30 cellular contexts compared by ENCODE assay signal in genomic region chr15:70351941-70352774, GRCh38.
DNase-seq lines count a peak whose midpoint lies in the region; ATAC-seq and TF ChIP-seq lines count a peak whose summit lies in the region.
"Had no signal": no experiment of that assay in that cellular context is flagged by ENCODE, and none has a peak within 500 bp of the region (broad histone marks: within the 10 kb centered on the region; RNA-seq: fewer than 3 reads in every experiment).

No MANE protein-coding gene starts in this region.

- no peak overlapping the region for H3K4me3 Mint-ChIP-seq in osteocyte (ENCODE audit: unreplicated experiment)
- H3K4me3 Mint-ChIP-seq: B cell; CD14-positive monocyte; CD8-positive, alpha-beta memory T cell; GM23338; H9; HFFc6 had no signal

- ATAC-seq in GM21423 (IDR thresholded peaks at IDR 0.05; ENCODE audit: unreplicated experiment): no peak
- ATAC-seq: GM23338, PC-3 had no signal

- no peak overlapping the region for H3K27ac ChIP-seq in hepatocyte
- H3K27ac ChIP-seq: 22Rv1, RWPE1, SK-N-MC had no signal

- peaks cover 87% of the 10 kb centered on the region for H3K27me3 Mint-ChIP-seq in osteocyte (ENCODE audit: unreplicated experiment)

- no peak overlapping the region for H3K4me3 ChIP-seq in hepatocyte
- H3K4me3 ChIP-seq: GM23338, MG63, SK-N-MC had no signal

- in situ Hi-C loops in GM13977 (cut with MboI; ENCODE audit: low pct_unique_long_range_greater_than_20kb, low sequenced_read_pairs, unreplicated experiment): no loop called here

- H3K9me2 ChIP-seq in hepatocyte (replicated peaks; ENCODE audit: insufficient read depth): no peaks in the 10 kb centered on the region

- no peak overlapping the region for H2AFZ ChIP-seq in hepatocyte
- H2AFZ ChIP-seq: GM23338 had no signal

- H4K20me1 ChIP-seq in hepatocyte (ENCODE audit: insufficient read depth, poor library complexity, severe bottlenecking): no peaks in the 10 kb centered on the region

- H3K4me1 Mint-ChIP-seq in osteocyte (ENCODE audit: unreplicated experiment): no peaks in the 10 kb centered on the region

- no peaks in the 10 kb centered on the region for H3K36me3 ChIP-seq in hepatocyte (replicated peaks; ENCODE audit: insufficient read depth, low read depth)
- H3K36me3 ChIP-seq: MG63 had no signal

- peaks cover 7% of the 10 kb centered on the region for H3K4me1 ChIP-seq in hepatocyte (ENCODE audit: insufficient read depth)

- H3K27me3 ChIP-seq in hepatocyte: no peaks in the 10 kb centered on the region
- H3K27me3 ChIP-seq: MG63 had no signal

- TF ChIP-seq CTCF in osteocyte (IDR thresholded peaks at IDR 0.05) (no peak), hepatocyte (IDR thresholded peaks at IDR 0.05; ENCODE audit: poor library complexity) (no peak), GM13977 (IDR thresholded peaks at IDR 0.05; ENCODE audit: extremely low read depth, insufficient read depth, missing control alignments) (no peak)

- no peaks in the 10 kb centered on the region for H3K9me3 ChIP-seq in hepatocyte (ENCODE audit: low read depth)
- H3K9me3 ChIP-seq: MG63 had no signal

- no peak overlapping the region for H3K27ac Mint-ChIP-seq in osteocyte (ENCODE audit: unreplicated experiment)
- H3K27ac Mint-ChIP-seq: B cell, GM23338, HFFc6 had no signal

- 80% methylated on average over 3 of the region's 3 CpGs for WGBS in hepatocyte (ENCODE audit: low lambda C conversion rate, missing lambda C conversion rate)

- DNase-seq in DMS53 (lab: John Stamatoyannopoulos, UW): peak; percentile 16
- DNase-seq in DMS53 treated with DMSO at 0.1 percent for 48 hours (lab: John Stamatoyannopoulos, UW; ENCODE audit: unreplicated experiment): no peak
- DNase-seq in D341Med (ENCODE audit: low spot score): peak; percentile 14
- peak; percentile 44 for DNase-seq in SK-N-DZ (ENCODE audit: low spot score)
- peak; percentile 64 for DNase-seq in osteocyte (ENCODE audit: extremely low spot score, unreplicated experiment)
- DNase-seq in hepatocyte (ENCODE audit: low spot score): no peak
- no peak for DNase-seq in GM13977 (ENCODE audit: low spot score)
- DNase-seq: CD8-positive, alpha-beta memory T cell; DMS153; H9; HFFc6; KBM-7; MG63; NCI-H1105 treated with DMSO at 0.1 percent for 48 hours; NCI-H1694 treated with DMSO at 0.1 percent for 48 hours; NCI-H2081; NCI-H2171; NCI-H226; NCI-H524; NCI-H748 treated with DMSO at 0.1 percent for 48 hours; NK-92 treated with Interleukin-12 subunit alpha and Interleukin-12 subunit beta, amount 100 ng/mL, for 24 hours; PC-3; SHP77 treated with DMSO at 0.1 percent for 48 hours had no signal

- no peak overlapping the region for H3K4me2 ChIP-seq in hepatocyte
- H3K4me2 ChIP-seq: GM23338 had no signal

- H3K79me2 ChIP-seq in hepatocyte: no peaks in the 10 kb centered on the region

- no peaks in the 10 kb centered on the region for H3K36me3 Mint-ChIP-seq in osteocyte (ENCODE audit: unreplicated experiment)
- H3K36me3 Mint-ChIP-seq: CD8-positive, alpha-beta memory T cell had no signal

- no peaks in the 10 kb centered on the region for H3K9me3 Mint-ChIP-seq in osteocyte (ENCODE audit: unreplicated experiment)
- H3K9me3 Mint-ChIP-seq: CD8-positive, alpha-beta memory T cell; GM23338; H9; HFFc6 had no signal

Comparison
In these comparisons a context has a peak if more than half of its experiments do, and no peak if none do; other contexts are left out.
1. DNase-seq: peak in DMS53 (single experiment), D341Med (single experiment), SK-N-DZ (single experiment) and osteocyte (single experiment); none in DMS53 treated with DMSO at 0.1 percent for 48 hours (single experiment), hepatocyte (single experiment) and GM13977 (single experiment).